In the genomic region with DNA sequence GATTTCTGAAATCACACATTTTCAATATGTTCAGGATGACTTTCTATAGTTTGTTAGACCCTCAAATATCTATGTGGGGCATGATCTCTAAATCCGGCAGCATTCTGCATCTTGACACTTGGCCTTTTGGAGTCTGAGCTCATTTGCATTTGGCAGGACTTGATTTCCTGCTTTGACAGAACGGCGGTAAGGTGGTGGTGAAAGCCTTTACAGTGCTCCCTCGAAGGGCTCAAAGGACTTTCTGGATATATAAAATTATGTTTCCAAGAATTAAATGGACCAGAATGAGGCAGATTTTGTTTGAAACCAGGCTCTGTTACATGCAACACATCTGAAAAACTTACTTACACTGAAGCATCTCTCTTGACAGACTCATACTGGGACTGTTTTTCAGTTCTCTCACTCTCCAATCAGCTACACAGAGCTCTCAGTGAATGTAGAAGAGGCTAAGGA, we compare ENCODE assay signal across 12 cellular contexts.
DNase-seq lines count a peak whose midpoint lies in the region; ATAC-seq, FAIRE-seq and TF ChIP-seq lines count a peak whose summit lies in the region.
"Had no signal": no experiment of that assay in that cellular context is flagged by ENCODE, and none has a peak within 500 bp of the region (broad histone marks: within the 10 kb centered on the region; RNA-seq: fewer than 3 reads in every experiment).

No MANE protein-coding gene starts in this region.

- H3K4me1 ChIP-seq in Loucy (ENCODE audit: insufficient read depth, low read length, poor library complexity, severe bottlenecking) (peaks cover 25% of the 10 kb centered on the region), endothelial cell of umbilical vein (ENCODE audit: control insufficient read depth, extremely low read depth, insufficient read depth, low read length) (peaks cover 23% of the 10 kb centered on the region), muscle layer of duodenum (ENCODE audit: control insufficient read depth in 1 of 2, insufficient read depth in 2 of 2, low read length in 2 of 2) (peaks cover 11 to 13% of the 10 kb centered on the region in 2 donors), transverse colon (peaks cover 0 to 43% (median 19%) of the 10 kb centered on the region in 4 donors)

- BruUV-seq in endothelial cell of umbilical vein (replicated peaks; lab: Mats Ljungman, UMichigan), result no TSS peak

- H3K36me3 Mint-ChIP-seq in T-helper 17 cell (ENCODE audit: low read depth), result no peaks in the 10 kb centered on the region

- DNase-seq in endothelial cell of umbilical vein (ENCODE audit: low read depth, low spot score) (peak; percentile 57), transverse colon (peak; percentile 15), NCI-H1436 (lab: John Stamatoyannopoulos, UW) (no peak), T-helper 17 cell (no peak), NCI-H82 treated with DMSO at 0.1 percent for 48 hours (lab: John Stamatoyannopoulos, UW; ENCODE audit: unreplicated experiment) (no peak)
- DNase-seq: activated CD4-positive, alpha-beta T cell treated with anti-CD3 and anti-CD28 coated beads, Interleukin-2, amount 50 U/mL, for 4 hours; MG63; stimulated activated CD4-positive, alpha-beta T cell treated with anti-CD3 and anti-CD28 coated beads, Interleukin-4, amount 100 ng/mL, for 1 hour had no signal

- POLR2A ChIA-PET in endothelial cell of umbilical vein (lab: Charles Lee), result interaction anchor here (0.7 kb wide), 1 partner anchor 122 kb away, joined by 3 read pairs; no protein-coding TSS in a partner anchor

- no peaks in the 10 kb centered on the region for H3F3A ChIP-seq in Loucy (ENCODE audit: low read depth)

- no peak overlapping the region for H3K4me3 Mint-ChIP-seq in T-helper 17 cell

- no peak for TF ChIP-seq CTCF in Loucy (conservative IDR thresholded peaks at IDR 0.05; ENCODE audit: low read length)
- no peak for TF ChIP-seq CTCF in endothelial cell of umbilical vein (IDR thresholded peaks at IDR 0.05; ENCODE audit: extremely low read depth in 1 of 2, insufficient read depth in 1 of 2, low read depth in 1 of 2, low read length in 2 of 2)
- no peak for TF ChIP-seq CTCF in transverse colon (IDR thresholded peaks at IDR 0.05)

- no peaks in the 10 kb centered on the region for H3K9me1 ChIP-seq in endothelial cell of umbilical vein (replicated peaks; ENCODE audit: control insufficient read depth, extremely low read depth, insufficient read depth, low read length)

- WGBS in transverse colon (ENCODE audit: low coverage in 1 of 2), 2 donors, result 22% methylated on average over 4 of the region's 4 CpGs

- H3K4me3 ChIP-seq in Loucy (ENCODE audit: low read length, poor library complexity, severe bottlenecking), result peak overlapping the region; percentile 59
- H3K4me3 ChIP-seq in endothelial cell of umbilical vein (replicated peaks in 1 of 3; ENCODE audit: insufficient read depth in 1 of 3, low read depth in 1 of 3, low read length in 3 of 3), result no peak overlapping the region
- peak overlapping the region in 1 of 2 donors; percentile 47 for H3K4me3 ChIP-seq in muscle layer of duodenum (ENCODE audit: low read depth in 1 of 2, low read length in 2 of 2)
- peak overlapping the region in 1 of 4 donors; percentile 22 for H3K4me3 ChIP-seq in transverse colon
- H3K4me3 ChIP-seq: MG63 had no signal

- in situ Hi-C loops in transverse colon (cut with MboI; ENCODE audit: low pct_ligation_motif_present in 1 of 4, low pct_unique_long_range_greater_than_20kb in 1 of 4, low sequenced_read_pairs in 3 of 4), result no loop called here

- H3K9me2 ChIP-seq in Loucy (replicated peaks; ENCODE audit: low read depth, low read length), result no peaks in the 10 kb centered on the region

- ATAC-seq in HG02884 (IDR thresholded peaks at IDR 0.05; ENCODE audit: unreplicated experiment) (no peak), T-helper 17 cell (no peak)

- TF ChIP-seq POLR2A in endothelial cell of umbilical vein (IDR thresholded peaks at IDR 0.05; ENCODE audit: low read depth, low read length), result no peak
- TF ChIP-seq POLR2A in transverse colon (IDR thresholded peaks at IDR 0.05), result no peak

- no peaks in the 10 kb centered on the region for H4K20me1 ChIP-seq in Loucy (ENCODE audit: insufficient read depth, low read length, poor library complexity, severe bottlenecking)
- no peaks in the 10 kb centered on the region for H4K20me1 ChIP-seq in endothelial cell of umbilical vein (replicated peaks; ENCODE audit: control insufficient read depth, extremely low read depth, insufficient read depth, low read length)

- CTCF ChIA-PET in endothelial cell of umbilical vein (lab: Charles Lee), result interaction anchor here (1.0 to 2.3 kb wide), 5 partner anchors 24 to 455 kb away, joined by 3 to 6 read pairs (median 5); a partner anchor contains a TSS

- H3K4me1 Mint-ChIP-seq in T-helper 17 cell, result no peaks in the 10 kb centered on the region

- no peak overlapping the region for H3K27ac Mint-ChIP-seq in T-helper 17 cell

- no peak for FAIRE-seq in endothelial cell of umbilical vein (lab: Jason Lieb, UNC)
- FAIRE-seq: bronchial epithelial cell had no signal

- intact Hi-C loops in endothelial cell of umbilical vein (cut with micrococcal nuclease), result loop anchor here (2.0 to 10.0 kb wide), 5 partner anchors 49 to 459 kb away; a partner anchor contains a TSS
- intact Hi-C loops in transverse colon (cut with DNase I; ENCODE audit: low total_unique reads), result no loop called here

- H3K9ac ChIP-seq in Loucy (ENCODE audit: low read depth, low read length, poor library complexity, severe bottlenecking) (peak overlapping the region; percentile 43), endothelial cell of umbilical vein (replicated peaks; ENCODE audit: extremely low read depth, insufficient read depth, low read length) (peak overlapping the region; percentile 41)

- H3K9me3 ChIP-seq in Loucy (ENCODE audit: insufficient read depth, low read depth, low read length) (no peaks in the 10 kb centered on the region), endothelial cell of umbilical vein (replicated peaks; ENCODE audit: control insufficient read depth, insufficient read depth, low read length) (no peaks in the 10 kb centered on the region), muscle layer of duodenum (ENCODE audit: control insufficient read depth in 1 of 2, low read length in 2 of 2) (no peaks in the 10 kb centered on the region), transverse colon (no peaks in the 10 kb centered on the region), T-helper 17 cell (ENCODE audit: control insufficient read depth, low read length, poor library complexity, severe bottlenecking) (no peaks in the 10 kb centered on the region)
- H3K9me3 ChIP-seq: MG63 had no signal

- no peak for TF ChIP-seq EP300 in transverse colon (IDR thresholded peaks at IDR 0.05; ENCODE audit: low read depth)

- H3K27ac ChIP-seq in endothelial cell of umbilical vein (ENCODE audit: insufficient read depth, low read depth, low read length) (no peak overlapping the region), muscle layer of duodenum (ENCODE audit: low read length) (peak overlapping the region; percentile 57), transverse colon (peak overlapping the region; percentile 67 to 74 (median 74))

- H2AFZ ChIP-seq in Loucy (ENCODE audit: low read length), result peak overlapping the region; percentile 66
- peak overlapping the region; percentile 92 for H2AFZ ChIP-seq in endothelial cell of umbilical vein (ENCODE audit: low read depth, low read length)

- H3K4me2 ChIP-seq in Loucy (ENCODE audit: low read depth, low read length, poor library complexity, severe bottlenecking), result peak overlapping the region; percentile 81
- H3K4me2 ChIP-seq in endothelial cell of umbilical vein (ENCODE audit: insufficient read depth, low read length), result peak overlapping the region; percentile 53

- dilution Hi-C loops in endothelial cell of umbilical vein (cut with MboI; ENCODE audit: extremely low pct_ligation_motif_present, low sequenced_read_pairs), result no loop called here

- no peaks in the 10 kb centered on the region for H3K36me3 ChIP-seq in Loucy (ENCODE audit: insufficient read depth, low read length)
- H3K36me3 ChIP-seq in endothelial cell of umbilical vein (ENCODE audit: control insufficient read depth in 2 of 2, extremely low read depth in 1 of 2, insufficient read depth in 2 of 2, low read length in 2 of 2), result no peaks in the 10 kb centered on the region
- H3K36me3 ChIP-seq in muscle layer of duodenum (ENCODE audit: control insufficient read depth in 1 of 2, insufficient read depth in 2 of 2, low read length in 2 of 2), result no peaks in the 10 kb centered on the region
- H3K36me3 ChIP-seq in transverse colon, result no peaks in the 10 kb centered on the region
- H3K36me3 ChIP-seq: MG63 had no signal

- H3K79me2 ChIP-seq in Loucy (ENCODE audit: insufficient read depth, low read length) (no peaks in the 10 kb centered on the region), endothelial cell of umbilical vein (ENCODE audit: control insufficient read depth, insufficient read depth, low read length) (no peaks in the 10 kb centered on the region)

- no peaks in the 10 kb centered on the region for H3K27me3 ChIP-seq in Loucy (ENCODE audit: insufficient read depth, low read length, poor library complexity, severe bottlenecking)
- H3K27me3 ChIP-seq in endothelial cell of umbilical vein (ENCODE audit: control insufficient read depth in 2 of 2, insufficient read depth in 2 of 2, low read length in 2 of 2), result no peaks in the 10 kb centered on the region
- no peaks in the 10 kb centered on the region for H3K27me3 ChIP-seq in muscle layer of duodenum (ENCODE audit: low read depth, low read length)
- H3K27me3 ChIP-seq in transverse colon, result no peaks in the 10 kb centered on the region
- H3K27me3 ChIP-seq: MG63 had no signal

- no peaks in the 10 kb centered on the region for H3K27me3 Mint-ChIP-seq in T-helper 17 cell

TF ChIP-seq in endothelial cell of umbilical vein, 7 proteins besides CTCF, POLR2A, EP300 and RAD21:
- TF ChIP-seq EZH2 (IDR thresholded peaks at IDR 0.05; ENCODE audit: borderline replicate concordance, low read depth, low read length, severe bottlenecking) (no peak), POLR2AphosphoS5 (IDR thresholded peaks at IDR 0.05; ENCODE audit: insufficient read depth, low read depth, low read length) (no peak), MYC (IDR thresholded peaks at IDR 0.05; ENCODE audit: low read depth, low read length) (no peak), JUN (IDR thresholded peaks at IDR 0.05; ENCODE audit: borderline replicate concordance, insufficient read depth, insufficient read length, low read depth) (no peak), GATA2 (IDR thresholded peaks at IDR 0.05; ENCODE audit: insufficient read depth, insufficient read length, low read depth, low read length) (no peak), FOS (IDR thresholded peaks at IDR 0.05; ENCODE audit: borderline replicate concordance, insufficient read depth, low read length) (no peak)
- TF ChIP-seq, protein P1, sequence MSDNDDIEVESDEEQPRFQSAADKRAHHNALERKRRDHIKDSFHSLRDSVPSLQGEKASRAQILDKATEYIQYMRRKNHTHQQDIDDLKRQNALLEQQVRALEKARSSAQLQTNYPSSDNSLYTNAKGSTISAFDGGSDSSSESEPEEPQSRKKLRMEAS (IDR thresholded peaks at IDR 0.05; ENCODE audit: insufficient read depth, insufficient read length), result no peak

Comparison
In these comparisons a context has a peak if more than half of its experiments do, and no peak if none do; other contexts are left out.
1. DNase-seq: peak in endothelial cell of umbilical vein (single experiment) and transverse colon (single experiment); none in NCI-H1436 (single experiment), T-helper 17 cell (0 of 3) and NCI-H82 treated with DMSO at 0.1 percent for 48 hours (single experiment).